ENCODE assay signal across 10 cellular contexts in genomic region chr2:200756618-200757321, GRCh38. TPM values are rescaled to one million over a fixed set of nuclear protein-coding genes. Genes with fewer than 3 reads are reported as not detected.
DNase-seq lines count a peak whose midpoint lies in the region; ATAC-seq, FAIRE-seq and TF ChIP-seq lines count a peak whose summit lies in the region.
"Had no signal": no experiment of that assay in that cellular context is flagged by ENCODE, and none has a peak within 500 bp of the region (broad histone marks: within the 10 kb centered on the region; RNA-seq: fewer than 3 reads in every experiment).

No MANE protein-coding gene starts in this region.

- H3K9me3 Mint-ChIP-seq in activated naive CD4-positive, alpha-beta T cell treated with anti-CD3 and anti-CD28 coated beads, Interleukin-2, amount 10 ng/mL, durations not matched to agents 7 days and 5 days, result no peaks in the 10 kb centered on the region

- no peaks in the 10 kb centered on the region for H3K4me1 Mint-ChIP-seq in activated naive CD4-positive, alpha-beta T cell treated with anti-CD3 and anti-CD28 coated beads, Interleukin-2, amount 10 ng/mL, durations not matched to agents 7 days and 5 days

- 73 to 78% methylated on average over 4 of the region's 4 CpGs for WGBS in aorta, 2 donors

- CTCF ChIA-PET in activated naive CD4-positive, alpha-beta T cell treated with anti-CD3 and anti-CD28 coated beads, Interleukin-2, amount 10 ng/mL, durations not matched to agents 7 days and 5 days (lab: Charles Lee), result interaction anchor here (0.9 to 1.8 kb wide), 4 partner anchors 8 to 44 kb away, joined by 3 to 4 read pairs (median 4); no protein-coding TSS in a partner anchor

- H3K9me3 ChIP-seq in aorta (ENCODE audit: control insufficient read depth, low read length), result no peaks in the 10 kb centered on the region
- H3K9me3 ChIP-seq: suprapubic skin had no signal

- DNase-seq in bronchial epithelial cell (ENCODE audit: low read depth), result peak; percentile 91
- DNase-seq in sciatic nerve (ENCODE audit: low spot score), result no peak
- no peak for DNase-seq in NCI-H1092 treated with DMSO at 0.1 percent for 48 hours (lab: John Stamatoyannopoulos, UW)
- no peak for DNase-seq in COR-L47 (lab: John Stamatoyannopoulos, UW)
- DNase-seq in aorta, result no peak
- DNase-seq in activated naive CD4-positive, alpha-beta T cell treated with anti-CD3 and anti-CD28 coated beads, Interleukin-2, amount 10 ng/mL, durations not matched to agents 7 days and 5 days, result no peak
- DNase-seq: activated T-cell treated with anti-CD3 and anti-CD28 coated beads, Interleukin-2, amount 50 U/mL, for 72 hours had no signal

- no peak overlapping the region for H3K4me3 Mint-ChIP-seq in activated naive CD4-positive, alpha-beta T cell treated with anti-CD3 and anti-CD28 coated beads, Interleukin-2, amount 10 ng/mL, durations not matched to agents 7 days and 5 days
- H3K4me3 Mint-ChIP-seq: activated T-cell treated with anti-CD3 and anti-CD28 coated beads, Interleukin-2, amount 50 U/mL, for 72 hours had no signal

- H3K27me3 Mint-ChIP-seq in activated naive CD4-positive, alpha-beta T cell treated with anti-CD3 and anti-CD28 coated beads, Interleukin-2, amount 10 ng/mL, durations not matched to agents 7 days and 5 days, result peaks cover 38% of the 10 kb centered on the region

- FAIRE-seq in bronchial epithelial cell (lab: Jason Lieb, UNC), result no peak

- no peak for TF ChIP-seq CTCF in bronchial epithelial cell (IDR thresholded peaks at IDR 0.05; ENCODE audit: insufficient read depth, low read length, severe bottlenecking)

- H3K4me3 ChIP-seq in bronchial epithelial cell (ENCODE audit: low read depth, low read length) (no peak overlapping the region), aorta (ENCODE audit: low read length in 2 of 2) (no peak overlapping the region)
- H3K4me3 ChIP-seq: suprapubic skin had no signal

- no peaks in the 10 kb centered on the region for H3K36me3 Mint-ChIP-seq in activated naive CD4-positive, alpha-beta T cell treated with anti-CD3 and anti-CD28 coated beads, Interleukin-2, amount 10 ng/mL, durations not matched to agents 7 days and 5 days

- H3K27ac ChIP-seq in aorta (ENCODE audit: low read depth in 1 of 2, low read length in 2 of 2), result no peak overlapping the region
- H3K27ac ChIP-seq: suprapubic skin had no signal

- no peaks in the 10 kb centered on the region for H3K36me3 ChIP-seq in bronchial epithelial cell (ENCODE audit: control insufficient read depth, insufficient read depth, low read length)
- no peaks in the 10 kb centered on the region for H3K36me3 ChIP-seq in aorta (ENCODE audit: control insufficient read depth in 1 of 2, insufficient read depth in 2 of 2, low read length in 1 of 2)
- H3K36me3 ChIP-seq: suprapubic skin had no signal

- intact Hi-C loops in sciatic nerve (cut with DNase I), result no loop called here
- intact Hi-C loops in aorta (cut with DNase I), result no loop called here

- no peaks in the 10 kb centered on the region for H3K4me1 ChIP-seq in aorta (ENCODE audit: control insufficient read depth in 1 of 2, insufficient read depth in 2 of 2, low read length in 2 of 2)
- H3K4me1 ChIP-seq: suprapubic skin had no signal

- no peak overlapping the region for H3K27ac Mint-ChIP-seq in activated naive CD4-positive, alpha-beta T cell treated with anti-CD3 and anti-CD28 coated beads, Interleukin-2, amount 10 ng/mL, durations not matched to agents 7 days and 5 days
- H3K27ac Mint-ChIP-seq: activated T-cell treated with anti-CD3 and anti-CD28 coated beads, Interleukin-2, amount 50 U/mL, for 72 hours had no signal

- H3K27me3 ChIP-seq in bronchial epithelial cell (ENCODE audit: control insufficient read depth, insufficient read depth, low read length) (no peaks in the 10 kb centered on the region), aorta (ENCODE audit: control insufficient read depth in 1 of 2, insufficient read depth in 2 of 2, low read length in 1 of 2) (no peaks in the 10 kb centered on the region)

- ATAC-seq in GM18907 (IDR thresholded peaks at IDR 0.05; ENCODE audit: unreplicated experiment) (peak; percentile 91), HG03432 (IDR thresholded peaks at IDR 0.05; ENCODE audit: unreplicated experiment) (peak; percentile 95), sciatic nerve (peak; percentile 84), aorta (ENCODE audit: low FRiP score) (no peak)

RNA-seq across cellular contexts. Expression of gene BZW1, which starts 54.9 kb away (rescaled TPM):
- total RNA-seq in bronchial epithelial cell (546 and 792 TPM in 2 replicates), sciatic nerve (282 TPM), aorta (100 to 1,000 TPM; 193 to 250 TPM)
- 10 to 100 TPM; 73.1 to 78.6 TPM for polyA plus RNA-seq in aorta
